16 cellular contexts compared by ENCODE assay signal in genomic region chr5:57002959-57003485, GRCh38.
"Had no signal": no experiment of that assay in that cellular context is flagged by ENCODE, and none has a peak within 500 bp of the region (broad histone marks: within the 10 kb centered on the region; RNA-seq: fewer than 3 reads in every experiment).

No MANE protein-coding gene starts in this region.

- DNase-seq: activated CD4-positive, alpha-beta T cell treated with anti-CD3 and anti-CD28 coated beads for 36 hours; activated CD8-positive, alpha-beta memory T cell treated with anti-CD3 and anti-CD28 coated beads, Interleukin-2, amount 50 U/mL, for 48 hours; activated CD8-positive, alpha-beta T cell treated with anti-CD3 and anti-CD28 coated beads, Interleukin-2, amount 10 ng/mL, durations not matched to agents 7 days and 5 days; activated naive CD4-positive, alpha-beta T cell; aorta; central memory CD4-positive, alpha-beta T cell; cortex of kidney; effector memory CD4-positive, alpha-beta T cell; erythroblast; mammary epithelial cell; ovary; T1000; uterus had no signal

- H3K4me1 Mint-ChIP-seq: activated CD4-positive, alpha-beta T cell treated with anti-CD3 and anti-CD28 coated beads for 36 hours; nephron had no signal

- H3K27ac ChIP-seq: ovary, uterus had no signal

- H3K4me3 Mint-ChIP-seq: activated CD4-positive, alpha-beta T cell treated with anti-CD3 and anti-CD28 coated beads for 36 hours; activated CD8-positive, alpha-beta T cell treated with anti-CD3 and anti-CD28 coated beads, Interleukin-2, amount 10 ng/mL, durations not matched to agents 7 days and 5 days; activated T-helper 1 cell treated with anti-CD3 and anti-CD28 coated beads, Interleukin-12 subunit alpha, Interleukin-12 subunit beta, Interleukin-2, Interleukin-4 antibody, amounts not matched to agents 30 ng/mL and 10 ng/mL and 1 ng/mL, durations not matched to agents 14 hours and 24 hours and 36 hours; nephron had no signal

- H3K27ac Mint-ChIP-seq: activated CD4-positive, alpha-beta T cell treated with anti-CD3 and anti-CD28 coated beads for 36 hours; activated CD8-positive, alpha-beta T cell treated with anti-CD3 and anti-CD28 coated beads, Interleukin-2, amount 10 ng/mL, durations not matched to agents 7 days and 5 days; activated T-helper 1 cell treated with anti-CD3 and anti-CD28 coated beads, Interleukin-12 subunit alpha, Interleukin-12 subunit beta, Interleukin-2, Interleukin-4 antibody, amounts not matched to agents 30 ng/mL and 10 ng/mL and 1 ng/mL, durations not matched to agents 14 hours and 24 hours and 36 hours; nephron had no signal

- H3K4me1 ChIP-seq: uterus had no signal

- H3K4me3 ChIP-seq: ovary, uterus had no signal

- H3K27me3 ChIP-seq: ovary, uterus had no signal

- H3K36me3 ChIP-seq: ovary, uterus had no signal

- H3K9me3 Mint-ChIP-seq: activated T-helper 1 cell treated with anti-CD3 and anti-CD28 coated beads, Interleukin-12 subunit alpha, Interleukin-12 subunit beta, Interleukin-2, Interleukin-4 antibody, amounts not matched to agents 30 ng/mL and 10 ng/mL and 1 ng/mL, durations not matched to agents 14 hours and 24 hours and 36 hours; nephron had no signal

- ATAC-seq: activated CD4-positive, alpha-beta T cell treated with anti-CD3 and anti-CD28 coated beads for 36 hours; activated CD8-positive, alpha-beta T cell treated with anti-CD3 and anti-CD28 coated beads, Interleukin-2, amount 10 ng/mL, durations not matched to agents 7 days and 5 days; left lobe of liver had no signal

- H3K9me3 ChIP-seq: ovary, uterus had no signal
